In genomic region chr1:99943238-99943794, GRCh38 we compare ENCODE assay signal across 10 cellular contexts. TPM values are rescaled to one million over a fixed set of nuclear protein-coding genes. Genes with fewer than 3 reads are reported as not detected.
DNase-seq lines count a peak whose midpoint lies in the region; ATAC-seq and TF ChIP-seq lines count a peak whose summit lies in the region.
"Had no signal": no experiment of that assay in that cellular context is flagged by ENCODE, and none has a peak within 500 bp of the region (broad histone marks: within the 10 kb centered on the region; RNA-seq: fewer than 3 reads in every experiment).

No MANE protein-coding gene starts in this region.

- no peaks in the 10 kb centered on the region for H3K9me3 ChIP-seq in ovary

- ATAC-seq in HG03432 (IDR thresholded peaks at IDR 0.05; ENCODE audit: unreplicated experiment) = no peak

- 9 to 21% (median 18%) methylated on average over 7 of the region's 7 CpGs for WGBS in ovary, 3 donors

- no peaks in the 10 kb centered on the region for H3K27me3 ChIP-seq in ovary

- H3K4me1 Mint-ChIP-seq in nephron progenitor cell = peaks cover 13% of the 10 kb centered on the region

- H3K4me1 ChIP-seq in ovary (ENCODE audit: insufficient read depth) = no peaks in the 10 kb centered on the region

- peak overlapping the region; percentile 21 for H3K27ac Mint-ChIP-seq in nephron progenitor cell

- intact Hi-C loops in ovary (cut with DNase I) = no loop called here

- peak; percentile 17 for DNase-seq in Daoy (ENCODE audit: low read depth)
- DNase-seq in NCI-H2029 (lab: John Stamatoyannopoulos, UW) = peak; percentile 34
- DNase-seq in astrocyte of the hippocampus (ENCODE audit: low read depth, low spot score) = peak; percentile 77
- DNase-seq in nephron progenitor cell = peak; percentile 9
- no peak for DNase-seq in stimulated activated CD4-positive, alpha-beta T cell treated with anti-CD3 and anti-CD28 coated beads, Interleukin-4, amount 100 ng/mL, for 24 hours
- DNase-seq in NCI-H345 (lab: John Stamatoyannopoulos, UW) = no peak
- no peak for DNase-seq in ovary
- DNase-seq: central memory CD4-positive, alpha-beta T cell; retina had no signal

- no peak overlapping the region for H3K4me3 Mint-ChIP-seq in nephron progenitor cell

- H3K9me3 Mint-ChIP-seq in nephron progenitor cell = no peaks in the 10 kb centered on the region

- TF ChIP-seq EP300 in ovary (IDR thresholded peaks at IDR 0.05) = no peak

- TF ChIP-seq CTCF in nephron progenitor cell (IDR thresholded peaks at IDR 0.05) = no peak
- no peak for TF ChIP-seq CTCF in ovary (IDR thresholded peaks at IDR 0.05)

- H3K36me3 Mint-ChIP-seq in nephron progenitor cell (ENCODE audit: low read depth) = no peaks in the 10 kb centered on the region

- no peak for TF ChIP-seq POLR2A in ovary (IDR thresholded peaks at IDR 0.05)

- H3K4me3 ChIP-seq in ovary = no peak overlapping the region

- no peak overlapping the region for H3K27ac ChIP-seq in ovary

- peaks cover 7% of the 10 kb centered on the region for H3K27me3 Mint-ChIP-seq in nephron progenitor cell (ENCODE audit: low read depth, poor library complexity)

- no peaks in the 10 kb centered on the region for H3K36me3 ChIP-seq in ovary

RNA-seq across cellular contexts. Expression of gene SLC35A3, which starts 26.5 kb away (rescaled TPM):
- 53.0 and 62.6 TPM in 2 replicates for total RNA-seq in Daoy (2014; rRNA removed; shearing (Covaris generic))
- total RNA-seq in ovary = 10 to 100 TPM; 11.4 to 22.8 (median 17.0) TPM
- polyA plus RNA-seq in ovary = 10 to 100 TPM in 1 of 2 donors, 1 to 10 TPM in 1; 7.7 to 10.2 TPM

Comparison
In these comparisons a context has a peak if more than half of its experiments do, and no peak if none do; other contexts are left out.
1. DNase-seq: peak in Daoy (single experiment), NCI-H2029 (single experiment), astrocyte of the hippocampus (single experiment) and nephron progenitor cell (single experiment); none in stimulated activated CD4-positive, alpha-beta T cell treated with anti-CD3 and anti-CD28 coated beads, Interleukin-4, amount 100 ng/mL, for 24 hours (single experiment), NCI-H345 (single experiment) and ovary (0 of 5).